In the genomic region with DNA sequence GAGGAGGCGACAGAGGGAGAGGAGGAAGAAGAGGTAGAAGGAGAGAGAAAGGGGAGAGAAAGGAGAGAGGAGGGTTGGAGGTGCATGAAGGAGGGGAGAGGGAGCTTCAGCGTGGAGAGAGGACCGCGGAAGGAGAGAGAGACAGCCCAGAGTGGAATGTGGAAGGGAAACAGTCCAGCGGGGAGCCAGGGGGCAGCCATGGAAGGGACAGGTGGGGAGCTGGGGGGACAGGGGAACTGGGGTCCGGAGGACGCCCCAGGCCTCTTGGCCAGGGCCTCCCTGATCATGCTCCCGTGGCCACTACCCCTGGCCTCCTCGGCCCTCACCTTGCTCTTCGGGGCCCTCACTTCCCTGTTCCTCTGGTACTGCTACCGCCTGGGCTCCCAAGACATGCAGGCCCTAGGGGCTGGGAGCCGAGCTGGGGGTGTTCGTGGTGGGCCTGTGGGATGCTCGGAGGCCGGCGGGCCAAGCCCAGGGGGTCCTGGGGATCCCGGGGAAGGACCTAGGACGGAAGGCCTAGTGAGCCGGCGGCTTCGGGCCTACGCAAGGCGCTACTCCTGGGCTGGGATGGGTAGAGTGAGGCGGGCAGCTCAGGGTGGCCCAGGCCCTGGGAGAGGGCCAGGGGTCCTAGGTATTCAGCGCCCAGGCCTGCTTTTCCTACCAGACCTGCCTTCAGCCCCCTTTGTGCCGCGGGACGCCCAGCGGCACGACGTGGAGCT, we compare ENCODE assay signal across 1 cellular context.
TF ChIP-seq lines count a peak whose summit lies in the region.

No MANE protein-coding gene starts in this region.

TF ChIP-seq in HepG2, 621 proteins besides CTCF, POLR2A, EP300 and RAD21 (continued from another document and continues in another):
- TF ChIP-seq, protein P1, sequence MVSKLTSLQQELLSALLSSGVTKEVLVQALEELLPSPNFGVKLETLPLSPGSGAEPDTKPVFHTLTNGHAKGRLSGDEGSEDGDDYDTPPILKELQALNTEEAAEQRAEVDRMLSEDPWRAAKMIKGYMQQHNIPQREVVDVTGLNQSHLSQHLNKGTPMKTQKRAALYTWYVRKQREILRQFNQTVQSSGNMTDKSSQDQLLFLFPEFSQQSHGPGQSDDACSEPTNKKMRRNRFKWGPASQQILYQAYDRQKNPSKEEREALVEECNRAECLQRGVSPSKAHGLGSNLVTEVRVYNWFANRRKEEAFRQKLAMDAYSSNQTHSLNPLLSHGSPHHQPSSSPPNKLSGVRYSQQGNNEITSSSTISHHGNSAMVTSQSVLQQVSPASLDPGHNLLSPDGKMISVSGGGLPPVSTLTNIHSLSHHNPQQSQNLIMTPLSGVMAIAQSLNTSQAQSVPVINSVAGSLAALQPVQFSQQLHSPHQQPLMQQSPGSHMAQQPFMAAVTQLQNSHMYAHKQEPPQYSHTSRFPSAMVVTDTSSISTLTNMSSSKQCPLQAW (CRISPR knock-in tag; IDR thresholded peaks at IDR 0.05): 0 out of 2 replicates have a peak, but pooled peaks have one; percentile 27
- no peak for TF ChIP-seq ZNF619 (CRISPR knock-in tag; IDR thresholded peaks at IDR 0.05)
- TF ChIP-seq, protein P2, sequence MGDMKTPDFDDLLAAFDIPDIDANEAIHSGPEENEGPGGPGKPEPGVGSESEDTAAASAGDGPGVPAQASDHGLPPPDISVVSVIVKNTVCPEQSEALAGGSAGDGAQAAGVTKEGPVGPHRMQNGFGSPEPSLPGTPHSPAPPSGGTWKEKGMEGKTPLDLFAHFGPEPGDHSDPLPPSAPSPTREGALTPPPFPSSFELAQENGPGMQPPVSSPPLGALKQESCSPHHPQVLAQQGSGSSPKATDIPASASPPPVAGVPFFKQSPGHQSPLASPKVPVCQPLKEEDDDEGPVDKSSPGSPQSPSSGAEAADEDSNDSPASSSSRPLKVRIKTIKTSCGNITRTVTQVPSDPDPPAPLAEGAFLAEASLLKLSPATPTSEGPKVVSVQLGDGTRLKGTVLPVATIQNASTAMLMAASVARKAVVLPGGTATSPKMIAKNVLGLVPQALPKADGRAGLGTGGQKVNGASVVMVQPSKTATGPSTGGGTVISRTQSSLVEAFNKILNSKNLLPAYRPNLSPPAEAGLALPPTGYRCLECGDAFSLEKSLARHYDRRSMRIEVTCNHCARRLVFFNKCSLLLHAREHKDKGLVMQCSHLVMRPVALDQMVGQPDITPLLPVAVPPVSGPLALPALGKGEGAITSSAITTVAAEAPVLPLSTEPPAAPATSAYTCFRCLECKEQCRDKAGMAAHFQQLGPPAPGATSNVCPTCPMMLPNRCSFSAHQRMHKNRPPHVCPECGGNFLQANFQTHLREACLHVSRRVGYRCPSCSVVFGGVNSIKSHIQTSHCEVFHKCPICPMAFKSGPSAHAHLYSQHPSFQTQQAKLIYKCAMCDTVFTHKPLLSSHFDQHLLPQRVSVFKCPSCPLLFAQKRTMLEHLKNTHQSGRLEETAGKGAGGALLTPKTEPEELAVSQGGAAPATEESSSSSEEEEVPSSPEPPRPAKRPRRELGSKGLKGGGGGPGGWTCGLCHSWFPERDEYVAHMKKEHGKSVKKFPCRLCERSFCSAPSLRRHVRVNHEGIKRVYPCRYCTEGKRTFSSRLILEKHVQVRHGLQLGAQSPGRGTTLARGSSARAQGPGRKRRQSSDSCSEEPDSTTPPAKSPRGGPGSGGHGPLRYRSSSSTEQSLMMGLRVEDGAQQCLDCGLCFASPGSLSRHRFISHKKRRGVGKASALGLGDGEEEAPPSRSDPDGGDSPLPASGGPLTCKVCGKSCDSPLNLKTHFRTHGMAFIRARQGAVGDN (CRISPR knock-in tag; IDR thresholded peaks at IDR 0.05): peak; percentile 58
- no peak for TF ChIP-seq CREM (IDR thresholded peaks at IDR 0.05)
- TF ChIP-seq CREM (CRISPR knock-in tag; IDR thresholded peaks at IDR 0.05): no peak; the same call in 1 of the 2 replicates
- TF ChIP-seq DMAP1 (CRISPR knock-in tag; IDR thresholded peaks at IDR 0.05): no peak; the same call in 1 of the 2 replicates
- TF ChIP-seq ZNF17 (CRISPR knock-in tag; IDR thresholded peaks at IDR 0.05): no peak
- peak; percentile 18; the same call in 1 of the 2 replicates for TF ChIP-seq REPIN1 (CRISPR knock-in tag; IDR thresholded peaks at IDR 0.05; ENCODE audit: borderline replicate concordance, low read depth)
- TF ChIP-seq, protein P3, sequence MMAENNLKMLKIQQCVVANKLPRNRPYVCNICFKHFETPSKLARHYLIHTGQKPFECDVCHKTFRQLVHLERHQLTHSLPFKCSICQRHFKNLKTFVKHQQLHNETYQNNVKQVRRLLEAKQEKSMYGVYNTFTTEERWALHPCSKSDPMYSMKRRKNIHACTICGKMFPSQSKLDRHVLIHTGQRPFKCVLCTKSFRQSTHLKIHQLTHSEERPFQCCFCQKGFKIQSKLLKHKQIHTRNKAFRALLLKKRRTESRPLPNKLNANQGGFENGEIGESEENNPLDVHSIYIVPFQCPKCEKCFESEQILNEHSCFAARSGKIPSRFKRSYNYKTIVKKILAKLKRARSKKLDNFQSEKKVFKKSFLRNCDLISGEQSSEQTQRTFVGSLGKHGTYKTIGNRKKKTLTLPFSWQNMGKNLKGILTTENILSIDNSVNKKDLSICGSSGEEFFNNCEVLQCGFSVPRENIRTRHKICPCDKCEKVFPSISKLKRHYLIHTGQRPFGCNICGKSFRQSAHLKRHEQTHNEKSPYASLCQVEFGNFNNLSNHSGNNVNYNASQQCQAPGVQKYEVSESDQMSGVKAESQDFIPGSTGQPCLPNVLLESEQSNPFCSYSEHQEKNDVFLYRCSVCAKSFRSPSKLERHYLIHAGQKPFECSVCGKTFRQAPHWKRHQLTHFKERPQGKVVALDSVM (CRISPR knock-in tag; IDR thresholded peaks at IDR 0.05): peak; percentile 57
- TF ChIP-seq, protein P4, sequence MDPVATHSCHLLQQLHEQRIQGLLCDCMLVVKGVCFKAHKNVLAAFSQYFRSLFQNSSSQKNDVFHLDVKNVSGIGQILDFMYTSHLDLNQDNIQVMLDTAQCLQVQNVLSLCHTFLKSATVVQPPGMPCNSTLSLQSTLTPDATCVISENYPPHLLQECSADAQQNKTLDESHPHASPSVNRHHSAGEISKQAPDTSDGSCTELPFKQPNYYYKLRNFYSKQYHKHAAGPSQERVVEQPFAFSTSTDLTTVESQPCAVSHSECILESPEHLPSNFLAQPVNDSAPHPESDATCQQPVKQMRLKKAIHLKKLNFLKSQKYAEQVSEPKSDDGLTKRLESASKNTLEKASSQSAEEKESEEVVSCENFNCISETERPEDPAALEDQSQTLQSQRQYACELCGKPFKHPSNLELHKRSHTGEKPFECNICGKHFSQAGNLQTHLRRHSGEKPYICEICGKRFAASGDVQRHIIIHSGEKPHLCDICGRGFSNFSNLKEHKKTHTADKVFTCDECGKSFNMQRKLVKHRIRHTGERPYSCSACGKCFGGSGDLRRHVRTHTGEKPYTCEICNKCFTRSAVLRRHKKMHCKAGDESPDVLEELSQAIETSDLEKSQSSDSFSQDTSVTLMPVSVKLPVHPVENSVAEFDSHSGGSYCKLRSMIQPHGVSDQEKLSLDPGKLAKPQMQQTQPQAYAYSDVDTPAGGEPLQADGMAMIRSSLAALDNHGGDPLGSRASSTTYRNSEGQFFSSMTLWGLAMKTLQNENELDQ (CRISPR knock-in tag; IDR thresholded peaks at IDR 0.05; ENCODE audit: borderline replicate concordance): no peak
- TF ChIP-seq ZNF614 (CRISPR knock-in tag; IDR thresholded peaks at IDR 0.05; ENCODE audit: borderline replicate concordance): no peak
- no peak for TF ChIP-seq MAZ (IDR thresholded peaks at IDR 0.05; ENCODE audit: borderline replicate concordance, low read depth, low read length)
- TF ChIP-seq MAZ (CRISPR knock-in tag; IDR thresholded peaks at IDR 0.05; ENCODE audit: low read depth): peak; percentile 47; the same call in 1 of the 2 replicates
- TF ChIP-seq NAIF1 (CRISPR knock-in tag; IDR thresholded peaks at IDR 0.05; ENCODE audit: borderline replicate concordance): no peak
- TF ChIP-seq, protein P5, sequence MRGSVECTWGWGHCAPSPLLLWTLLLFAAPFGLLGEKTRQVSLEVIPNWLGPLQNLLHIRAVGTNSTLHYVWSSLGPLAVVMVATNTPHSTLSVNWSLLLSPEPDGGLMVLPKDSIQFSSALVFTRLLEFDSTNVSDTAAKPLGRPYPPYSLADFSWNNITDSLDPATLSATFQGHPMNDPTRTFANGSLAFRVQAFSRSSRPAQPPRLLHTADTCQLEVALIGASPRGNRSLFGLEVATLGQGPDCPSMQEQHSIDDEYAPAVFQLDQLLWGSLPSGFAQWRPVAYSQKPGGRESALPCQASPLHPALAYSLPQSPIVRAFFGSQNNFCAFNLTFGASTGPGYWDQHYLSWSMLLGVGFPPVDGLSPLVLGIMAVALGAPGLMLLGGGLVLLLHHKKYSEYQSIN (CRISPR knock-in tag; IDR thresholded peaks at IDR 0.05; ENCODE audit: borderline replicate concordance): no peak
- TF ChIP-seq KDM5B (CRISPR knock-in tag; IDR thresholded peaks at IDR 0.05; ENCODE audit: borderline replicate concordance): no peak; the same call in 1 of the 2 replicates
- TF ChIP-seq, protein P6, sequence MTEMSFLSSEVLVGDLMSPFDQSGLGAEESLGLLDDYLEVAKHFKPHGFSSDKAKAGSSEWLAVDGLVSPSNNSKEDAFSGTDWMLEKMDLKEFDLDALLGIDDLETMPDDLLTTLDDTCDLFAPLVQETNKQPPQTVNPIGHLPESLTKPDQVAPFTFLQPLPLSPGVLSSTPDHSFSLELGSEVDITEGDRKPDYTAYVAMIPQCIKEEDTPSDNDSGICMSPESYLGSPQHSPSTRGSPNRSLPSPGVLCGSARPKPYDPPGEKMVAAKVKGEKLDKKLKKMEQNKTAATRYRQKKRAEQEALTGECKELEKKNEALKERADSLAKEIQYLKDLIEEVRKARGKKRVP (CRISPR knock-in tag; IDR thresholded peaks at IDR 0.05): no peak
- no peak for TF ChIP-seq ZKSCAN1 (IDR thresholded peaks at IDR 0.05; ENCODE audit: low read length)
- TF ChIP-seq, protein P7, sequence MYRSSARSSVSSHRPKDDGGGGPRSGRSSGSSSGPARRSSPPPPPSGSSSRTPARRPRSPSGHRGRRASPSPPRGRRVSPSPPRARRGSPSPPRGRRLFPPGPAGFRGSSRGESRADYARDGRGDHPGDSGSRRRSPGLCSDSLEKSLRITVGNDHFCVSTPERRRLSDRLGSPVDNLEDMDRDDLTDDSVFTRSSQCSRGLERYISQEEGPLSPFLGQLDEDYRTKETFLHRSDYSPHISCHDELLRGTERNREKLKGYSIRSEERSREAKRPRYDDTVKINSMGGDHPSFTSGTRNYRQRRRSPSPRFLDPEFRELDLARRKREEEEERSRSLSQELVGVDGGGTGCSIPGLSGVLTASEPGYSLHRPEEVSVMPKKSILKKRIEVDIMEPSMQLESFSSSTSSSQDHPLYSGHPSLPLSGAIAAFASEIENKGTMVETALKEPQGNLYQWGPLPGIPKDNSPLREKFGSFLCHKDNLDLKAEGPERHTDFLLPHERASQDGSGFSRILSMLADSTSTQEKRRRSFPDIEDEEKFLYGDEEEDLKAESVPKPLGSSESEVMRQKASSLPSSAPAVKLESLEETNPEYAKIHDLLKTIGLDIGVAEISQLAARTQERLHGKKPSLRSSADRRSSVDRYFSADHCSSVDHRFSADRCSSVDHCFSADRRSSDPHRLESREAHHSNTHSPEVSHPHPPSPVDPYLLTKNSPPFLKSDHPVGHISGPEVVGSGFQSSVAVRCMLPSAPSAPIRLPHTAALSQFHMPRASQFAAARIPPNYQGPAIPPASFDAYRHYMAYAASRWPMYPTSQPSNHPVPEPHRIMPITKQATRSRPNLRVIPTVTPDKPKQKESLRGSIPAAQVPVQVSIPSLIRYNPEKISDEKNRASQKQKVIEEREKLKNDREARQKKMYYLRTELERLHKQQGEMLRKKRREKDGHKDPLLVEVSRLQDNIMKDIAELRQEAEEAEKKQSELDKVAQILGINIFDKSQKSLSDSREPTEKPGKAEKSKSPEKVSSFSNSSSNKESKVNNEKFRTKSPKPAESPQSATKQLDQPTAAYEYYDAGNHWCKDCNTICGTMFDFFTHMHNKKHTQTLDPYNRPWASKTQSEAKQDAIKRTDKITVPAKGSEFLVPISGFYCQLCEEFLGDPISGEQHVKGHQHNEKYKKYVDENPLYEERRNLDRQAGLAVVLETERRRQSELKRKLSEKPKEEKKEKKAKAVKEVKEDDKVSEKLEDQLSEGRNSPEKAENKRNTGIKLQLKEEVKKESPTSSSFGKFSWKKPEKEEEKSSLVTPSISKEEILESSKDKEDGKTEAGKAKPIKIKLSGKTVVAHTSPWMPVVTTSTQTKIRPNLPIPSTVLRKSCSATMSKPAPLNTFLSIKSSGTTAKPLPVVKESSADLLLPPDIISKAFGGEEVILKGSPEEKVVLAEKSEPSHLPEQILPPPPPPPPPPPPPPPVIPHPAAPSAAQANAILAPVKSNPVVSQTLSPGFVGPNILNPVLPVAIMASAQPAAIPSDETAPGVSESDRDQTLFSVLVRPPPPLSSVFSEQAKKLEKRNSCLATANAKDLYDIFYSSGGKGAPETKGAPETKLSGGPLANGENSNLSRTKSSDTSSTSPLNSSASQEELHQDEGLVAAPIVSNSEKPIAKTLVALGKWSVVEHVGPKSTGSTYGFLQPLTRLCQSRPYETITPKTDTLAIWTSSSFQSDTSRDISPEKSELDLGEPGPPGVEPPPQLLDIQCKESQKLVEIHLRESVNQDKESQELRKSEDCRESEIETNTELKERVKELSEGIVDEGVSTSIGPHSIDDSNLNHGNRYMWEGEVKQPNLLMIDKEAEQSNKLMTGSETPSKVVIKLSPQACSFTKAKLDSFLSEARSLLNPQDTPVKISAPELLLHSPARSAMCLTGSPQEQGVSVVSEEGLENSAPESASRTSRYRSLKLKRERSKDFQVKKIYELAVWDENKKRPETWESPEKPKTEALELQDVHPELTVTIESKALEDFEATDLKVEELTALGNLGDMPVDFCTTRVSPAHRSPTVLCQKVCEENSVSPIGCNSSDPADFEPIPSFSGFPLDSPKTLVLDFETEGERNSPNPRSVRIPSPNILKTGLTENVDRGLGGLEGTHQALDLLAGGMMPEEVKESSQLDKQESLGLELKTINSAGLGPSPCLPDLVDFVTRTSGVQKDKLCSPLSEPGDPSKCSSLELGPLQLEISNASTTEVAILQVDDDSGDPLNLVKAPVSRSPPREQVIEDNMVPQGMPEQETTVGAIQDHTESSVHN (CRISPR knock-in tag; IDR thresholded peaks at IDR 0.05): no peak
- TF ChIP-seq NRL (CRISPR knock-in tag; IDR thresholded peaks at IDR 0.05; ENCODE audit: borderline replicate concordance): peak; percentile 57
- TF ChIP-seq CHD2 (IDR thresholded peaks at IDR 0.05; ENCODE audit: low read depth, low read length): no peak
- no peak for TF ChIP-seq MATR3 (CRISPR knock-in tag; IDR thresholded peaks at IDR 0.05)
- peak; percentile 31; the same call in 1 of the 2 replicates for TF ChIP-seq ZSCAN21 (CRISPR knock-in tag; IDR thresholded peaks at IDR 0.05; ENCODE audit: borderline replicate concordance)
- TF ChIP-seq POLR2AphosphoS5 (IDR thresholded peaks at IDR 0.05; ENCODE audit: low read depth, low read length): no peak
- TF ChIP-seq ISX (CRISPR knock-in tag; conservative IDR thresholded peaks at IDR 0.05): no peak
- 0 out of 2 replicates have a peak, but pooled peaks have one; percentile 6 for TF ChIP-seq KDM6A (CRISPR knock-in tag; IDR thresholded peaks at IDR 0.05; ENCODE audit: low read depth)
- TF ChIP-seq NCOR1 (IDR thresholded peaks at IDR 0.05; ENCODE audit: borderline replicate concordance, low read length): no peak
- TF ChIP-seq MTA3 (CRISPR knock-in tag; IDR thresholded peaks at IDR 0.05): no peak
- no peak; the same call in 1 of the 2 replicates for TF ChIP-seq MEF2D (CRISPR knock-in tag; IDR thresholded peaks at IDR 0.05)
- TF ChIP-seq, protein P8, sequence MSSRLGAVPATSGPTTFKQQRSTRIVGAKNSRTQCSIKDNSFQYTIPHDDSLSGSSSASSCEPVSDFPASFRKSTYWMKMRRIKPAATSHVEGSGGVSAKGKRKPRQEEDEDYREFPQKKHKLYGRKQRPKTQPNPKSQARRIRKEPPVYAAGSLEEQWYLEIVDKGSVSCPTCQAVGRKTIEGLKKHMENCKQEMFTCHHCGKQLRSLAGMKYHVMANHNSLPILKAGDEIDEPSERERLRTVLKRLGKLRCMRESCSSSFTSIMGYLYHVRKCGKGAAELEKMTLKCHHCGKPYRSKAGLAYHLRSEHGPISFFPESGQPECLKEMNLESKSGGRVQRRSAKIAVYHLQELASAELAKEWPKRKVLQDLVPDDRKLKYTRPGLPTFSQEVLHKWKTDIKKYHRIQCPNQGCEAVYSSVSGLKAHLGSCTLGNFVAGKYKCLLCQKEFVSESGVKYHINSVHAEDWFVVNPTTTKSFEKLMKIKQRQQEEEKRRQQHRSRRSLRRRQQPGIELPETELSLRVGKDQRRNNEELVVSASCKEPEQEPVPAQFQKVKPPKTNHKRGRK (CRISPR knock-in tag; IDR thresholded peaks at IDR 0.05): no peak
